Comparison of ENCODE assay signal across 20 cellular contexts in genomic region chr16:66649636-66650205, GRCh38. TPM values are rescaled to one million over a fixed set of nuclear protein-coding genes. Genes with fewer than 3 reads are reported as not detected.
DNase-seq lines count a peak whose midpoint lies in the region; ATAC-seq and TF ChIP-seq lines count a peak whose summit lies in the region.
"Had no signal": no experiment of that assay in that cellular context is flagged by ENCODE, and none has a peak within 500 bp of the region (broad histone marks: within the 10 kb centered on the region; RNA-seq: fewer than 3 reads in every experiment).

No MANE protein-coding gene starts in this region.

- no peak for ATAC-seq in IMR-90 (ENCODE audit: low read depth)
- no peak for ATAC-seq in T-helper 17 cell
- ATAC-seq in GM21576 (IDR thresholded peaks at IDR 0.05; ENCODE audit: unreplicated experiment), result no peak
- no peak for ATAC-seq in activated CD4-positive, alpha-beta T cell treated with anti-CD3 and anti-CD28 coated beads for 36 hours

- DNase-seq in IMR-90 (no peak), T-helper 17 cell (no peak), esophagus squamous epithelium (lab: John Stamatoyannopoulos, UW) (no peak), progenitor cell of endocrine pancreas (ENCODE audit: low spot score, unreplicated experiment) (no peak), mesothelial cell of epicardium (ENCODE audit: low spot score in 2 of 2, unreplicated experiment in 2 of 2) (no peak)
- DNase-seq in activated CD4-positive, alpha-beta T cell treated with anti-CD3 and anti-CD28 coated beads for 36 hours, result no peak
- DNase-seq: activated CD4-positive, alpha-beta T cell treated with anti-CD3 and anti-CD28 coated beads, Interleukin-2, amount 50 U/mL, for 1 hour; activated effector memory CD4-positive, alpha-beta T cell treated with anti-CD3 and anti-CD28 coated beads, Interleukin-2, amount 50 U/mL, for 16 hours; activated T-cell treated with anti-CD3 and anti-CD28 coated beads, Interleukin-2, amount 50 U/mL, for 24 hours; CD4-positive, alpha-beta T cell; effector CD8-positive, alpha-beta T cell; glutamatergic neuron; left ventricle myocardium inferior; NCI-H1048; NCI-H526 treated with DMSO at 0.1 percent for 48 hours; stimulated activated CD4-positive, alpha-beta T cell treated with anti-CD3 and anti-CD28 coated beads, Interleukin-15, amount 100 ng/mL, for 24 hours; stimulated activated CD4-positive, alpha-beta T cell treated with anti-CD3 and anti-CD28 coated beads, Interleukin-4, amount 100 ng/mL, for 4 hours; T-helper 9 cell had no signal

- H4K91ac ChIP-seq in IMR-90 (ENCODE audit: insufficient read depth, low read depth, low read length), result no peak overlapping the region

- dilution Hi-C loops in IMR-90 (cut with HindIII; ENCODE audit: low sequenced_read_pairs, unreplicated experiment), result no loop called here

- in situ Hi-C loops in IMR-90 (cut with MboI; ENCODE audit: low sequenced_read_pairs), result no loop called here

- peak overlapping the region; percentile 23 for H2AFZ ChIP-seq in IMR-90 (replicated peaks; ENCODE audit: low read length, poor library complexity)

- H3K4me3 ChIP-seq in IMR-90 (ENCODE audit: insufficient read depth, low read depth, low read length) (no peak overlapping the region), esophagus squamous epithelium (no peak overlapping the region)
- H3K4me3 ChIP-seq: left ventricle myocardium inferior had no signal

- H3K79me1 ChIP-seq in IMR-90 (ENCODE audit: low read depth in 1 of 2, low read length in 2 of 2), result peaks cover 9 to 19% of the 10 kb centered on the region in 2 experiments; a peak in 3 of 4 replicates

- 92% methylated on average over 2 of the region's 9 CpGs; no CpG with 5 or more reads in 1 of the 2 experiments for WGBS in IMR-90 (ENCODE audit: extremely low coverage in 2 of 2, insufficient read length in 1 of 2), 2 experiments
- WGBS in esophagus squamous epithelium, 2 donors, result 27 to 53% methylated on average over 3 to 9 of the region's 9 CpGs

- H3K23ac ChIP-seq in IMR-90 (ENCODE audit: low read depth, low read length), result no peak overlapping the region

- H2AK9ac ChIP-seq in IMR-90 (replicated peaks; ENCODE audit: low read depth, low read length, poor library complexity), result no peak overlapping the region

- H3K56ac ChIP-seq in IMR-90 (ENCODE audit: extremely low read depth, insufficient read depth, low read length), result no peak overlapping the region

- H3K27ac ChIP-seq in IMR-90 (ENCODE audit: insufficient read depth, low read length), result no peak overlapping the region
- H3K27ac ChIP-seq in esophagus squamous epithelium, result peak overlapping the region in 3 of 4 donors; percentile 39 to 62 (median 45)
- H3K27ac ChIP-seq: left ventricle myocardium inferior had no signal

- H3K36me3 ChIP-seq in IMR-90 (ENCODE audit: control insufficient read depth, insufficient read depth, low read length) (no peaks in the 10 kb centered on the region), esophagus squamous epithelium (no peaks in the 10 kb centered on the region)
- H3K36me3 ChIP-seq: left ventricle myocardium inferior had no signal

- H3K27ac Mint-ChIP-seq in T-helper 17 cell, result peak overlapping the region; percentile 24
- peak overlapping the region; percentile 9 for H3K27ac Mint-ChIP-seq in progenitor cell of endocrine pancreas
- H3K27ac Mint-ChIP-seq in mesothelial cell of epicardium, result no peak overlapping the region
- H3K27ac Mint-ChIP-seq in activated CD4-positive, alpha-beta T cell treated with anti-CD3 and anti-CD28 coated beads for 36 hours, result no peak overlapping the region
- H3K27ac Mint-ChIP-seq: activated naive CD8-positive, alpha-beta T cell; activated T-cell treated with anti-CD3 and anti-CD28 coated beads, Interleukin-2, amount 50 U/mL, for 24 hours; CD4-positive, alpha-beta T cell had no signal

- H3K9me3 Mint-ChIP-seq in progenitor cell of endocrine pancreas (ENCODE audit: low read depth) (no peaks in the 10 kb centered on the region), mesothelial cell of epicardium (no peaks in the 10 kb centered on the region)
- H3K9me3 Mint-ChIP-seq in activated CD4-positive, alpha-beta T cell treated with anti-CD3 and anti-CD28 coated beads for 36 hours (ENCODE audit: low read depth), result no peaks in the 10 kb centered on the region
- H3K9me3 Mint-ChIP-seq: activated T-cell treated with anti-CD3 and anti-CD28 coated beads, Interleukin-2, amount 50 U/mL, for 24 hours; CD4-positive, alpha-beta T cell had no signal

- H3K9me3 ChIP-seq in IMR-90 (ENCODE audit: control insufficient read depth, insufficient read depth, low read length) (no peaks in the 10 kb centered on the region), T-helper 17 cell (ENCODE audit: control insufficient read depth, low read length, poor library complexity, severe bottlenecking) (no peaks in the 10 kb centered on the region), esophagus squamous epithelium (no peaks in the 10 kb centered on the region)
- H3K9me3 ChIP-seq: left ventricle myocardium inferior had no signal

- H3K27me3 ChIP-seq in IMR-90 (ENCODE audit: control insufficient read depth, insufficient read depth, low read length), result no peaks in the 10 kb centered on the region
- H3K27me3 ChIP-seq in esophagus squamous epithelium, result no peaks in the 10 kb centered on the region

- H3K27me3 Mint-ChIP-seq in T-helper 17 cell, result peaks cover 13% of the 10 kb centered on the region
- H3K27me3 Mint-ChIP-seq in progenitor cell of endocrine pancreas, result no peaks in the 10 kb centered on the region
- H3K27me3 Mint-ChIP-seq in mesothelial cell of epicardium (ENCODE audit: low read depth), result no peaks in the 10 kb centered on the region
- H3K27me3 Mint-ChIP-seq in activated CD4-positive, alpha-beta T cell treated with anti-CD3 and anti-CD28 coated beads for 36 hours, result no peaks in the 10 kb centered on the region
- H3K27me3 Mint-ChIP-seq: activated naive CD8-positive, alpha-beta T cell; CD4-positive, alpha-beta T cell had no signal

- TF ChIP-seq CTCF in IMR-90 (conservative IDR thresholded peaks at IDR 0.05; ENCODE audit: low read depth, low read length) (no peak), esophagus squamous epithelium (IDR thresholded peaks at IDR 0.05) (no peak), progenitor cell of endocrine pancreas (IDR thresholded peaks at IDR 0.05; ENCODE audit: unreplicated experiment) (no peak), mesothelial cell of epicardium (IDR thresholded peaks at IDR 0.05; ENCODE audit: unreplicated experiment) (no peak)

- POLR2A ChIA-PET in IMR-90 (lab: Charles Lee; ENCODE audit: unreplicated experiment), result no interaction called here
- POLR2A ChIA-PET in activated CD4-positive, alpha-beta T cell treated with anti-CD3 and anti-CD28 coated beads for 36 hours (lab: Charles Lee), result no interaction called here

- no TSS peak for BruUV-seq in IMR-90 (replicated peaks; lab: Mats Ljungman, UMichigan)

- intact Hi-C loops in IMR-90 (cut with micrococcal nuclease) (no loop called here), esophagus squamous epithelium (cut with DNase I) (no loop called here)
- intact Hi-C loops in activated CD4-positive, alpha-beta T cell treated with anti-CD3 and anti-CD28 coated beads for 36 hours (cut with DNase I, micrococcal nuclease), result loop anchor here (2.0 to 5.0 kb wide), 2 partner anchors 41 to 242 kb away; no protein-coding TSS in a partner anchor

- H4K8ac ChIP-seq in IMR-90 (ENCODE audit: low read depth in 2 of 2, low read length in 2 of 2), result no peak overlapping the region

- H3K9me1 ChIP-seq in IMR-90 (ENCODE audit: insufficient read depth, low read length), result peaks cover 12% of the 10 kb centered on the region; the same call in 1 of the 2 replicates

- H3K14ac ChIP-seq in IMR-90 (replicated peaks; ENCODE audit: low read depth, low read length), result no peak overlapping the region

- H3K4ac ChIP-seq in IMR-90 (ENCODE audit: low read depth, low read length), result no peak overlapping the region; the same call in 1 of the 2 replicates

- H3K4me3 Mint-ChIP-seq in T-helper 17 cell (no peak overlapping the region), progenitor cell of endocrine pancreas (ENCODE audit: low read depth) (no peak overlapping the region), mesothelial cell of epicardium (no peak overlapping the region)
- H3K4me3 Mint-ChIP-seq in activated CD4-positive, alpha-beta T cell treated with anti-CD3 and anti-CD28 coated beads for 36 hours, result no peak overlapping the region
- H3K4me3 Mint-ChIP-seq: activated naive CD8-positive, alpha-beta T cell; activated T-cell treated with anti-CD3 and anti-CD28 coated beads, Interleukin-2, amount 50 U/mL, for 24 hours; CD4-positive, alpha-beta T cell had no signal

- CTCF ChIA-PET in IMR-90 (lab: Yijun Ruan, JAX), result interaction anchor here (1.7 kb wide), 4 partner anchors 10 to 47 kb away, joined by 6 to 18 read pairs (median 12); partner anchors contain the start of gene CMTM4
- CTCF ChIA-PET in activated CD4-positive, alpha-beta T cell treated with anti-CD3 and anti-CD28 coated beads for 36 hours (lab: Charles Lee), result interaction anchor here (0.8 to 2.6 kb wide), 6 partner anchors 9 to 102 kb away, joined by 3 to 25 read pairs (median 11); partner anchors contain the start of gene DYNC1LI2

- no peak overlapping the region for H2BK120ac ChIP-seq in IMR-90 (ENCODE audit: low read depth, low read length)

- TF ChIP-seq POLR2A in IMR-90 (IDR thresholded peaks at IDR 0.05; ENCODE audit: low read depth, low read length) (no peak), esophagus squamous epithelium (IDR thresholded peaks at IDR 0.05) (no peak)

- H3K4me1 ChIP-seq in IMR-90 (ENCODE audit: control insufficient read depth, insufficient read depth, low read length) (peaks cover 3% of the 10 kb centered on the region; the same call in 1 of the 2 replicates), esophagus squamous epithelium (peaks cover 7 to 61% (median 13%) of the 10 kb centered on the region in 3 donors)

- no peak overlapping the region for H2AK5ac ChIP-seq in IMR-90 (ENCODE audit: low read depth, low read length)

- H3K9ac ChIP-seq in IMR-90 (ENCODE audit: low read depth, low read length), result no peak overlapping the region

- H3K4me2 ChIP-seq in IMR-90 (ENCODE audit: low read depth, low read length), result no peak overlapping the region

- no peak overlapping the region for H4K5ac ChIP-seq in IMR-90 (ENCODE audit: low read depth, low read length)

- no peak for TF ChIP-seq RAD21 in IMR-90 (IDR thresholded peaks at IDR 0.05; ENCODE audit: low read length)

- no peaks in the 10 kb centered on the region for H4K20me1 ChIP-seq in IMR-90 (ENCODE audit: insufficient read depth, low read length)

- no peak overlapping the region for H2BK15ac ChIP-seq in IMR-90 (ENCODE audit: low read depth, low read length)

- H2BK5ac ChIP-seq in IMR-90 (ENCODE audit: low read depth, low read length, poor library complexity, severe bottlenecking), result no peak overlapping the region

- H3K36me3 Mint-ChIP-seq in T-helper 17 cell (ENCODE audit: low read depth), result peaks cover 5% of the 10 kb centered on the region
- H3K36me3 Mint-ChIP-seq in progenitor cell of endocrine pancreas (ENCODE audit: insufficient read depth), result no peaks in the 10 kb centered on the region
- H3K36me3 Mint-ChIP-seq in mesothelial cell of epicardium, result no peaks in the 10 kb centered on the region
- no peaks in the 10 kb centered on the region for H3K36me3 Mint-ChIP-seq in activated CD4-positive, alpha-beta T cell treated with anti-CD3 and anti-CD28 coated beads for 36 hours (ENCODE audit: low read depth)
- H3K36me3 Mint-ChIP-seq: activated naive CD8-positive, alpha-beta T cell had no signal

- no peak overlapping the region for H3K18ac ChIP-seq in IMR-90 (ENCODE audit: low read depth, low read length)

- no peak overlapping the region for H2BK20ac ChIP-seq in IMR-90 (ENCODE audit: low read depth, low read length)

- H3K4me1 Mint-ChIP-seq in T-helper 17 cell, result peaks cover 9% of the 10 kb centered on the region
- H3K4me1 Mint-ChIP-seq in progenitor cell of endocrine pancreas (ENCODE audit: low read depth), result peaks cover 19% of the 10 kb centered on the region
- H3K4me1 Mint-ChIP-seq in mesothelial cell of epicardium, result peaks cover 10% of the 10 kb centered on the region
- peaks cover 10% of the 10 kb centered on the region for H3K4me1 Mint-ChIP-seq in activated CD4-positive, alpha-beta T cell treated with anti-CD3 and anti-CD28 coated beads for 36 hours

RNA-seq across cellular contexts. Expression of gene CMTM3, which starts 45.2 kb away (rescaled TPM):
- 4.5 and 4.7 TPM in 2 replicates for total RNA-seq in IMR-90 (2012; rRNA removed)
- polyA plus RNA-seq in IMR-90 (2012; rRNA removed), result 34.6 and 35.5 TPM in 2 replicates
- 14.5 and 50.4 TPM in 2 replicates for polyA plus RNA-seq in IMR-90 (2012; cell fraction: cytosol; rRNA removed)
- polyA plus RNA-seq in IMR-90 (2012; cell fraction: nucleus; rRNA removed; ENCODE audit: low replicate concordance), result 32.0 and 33.9 TPM in 2 replicates
- total RNA-seq in T-helper 17 cell, result 10 to 100 TPM; 60.5 to 74.6 TPM
- 10 to 100 TPM in 2 of 4 donors, 1 to 10 TPM in 2; 4.0 to 19.6 (median 8.9) TPM for total RNA-seq in esophagus squamous epithelium
- 48.2 and 51.5 TPM in 2 replicates for total RNA-seq in progenitor cell of endocrine pancreas
- 56.9 to 60.7 TPM (median 59.3 TPM) in 3 replicates for total RNA-seq in mesothelial cell of epicardium
- 10 to 100 TPM; 53.7 to 59.7 TPM for total RNA-seq in activated CD4-positive, alpha-beta T cell treated with anti-CD3 and anti-CD28 coated beads for 36 hours

RNA-seq across cellular contexts. Expression of gene CMTM4, which starts 46.8 kb away (rescaled TPM):
- total RNA-seq in IMR-90 (2012; rRNA removed), result 14.5 and 15.8 TPM in 2 replicates
- 8.3 and 9.0 TPM in 2 replicates for polyA plus RNA-seq in IMR-90 (2012; rRNA removed)
- polyA plus RNA-seq in IMR-90 (2012; cell fraction: cytosol; rRNA removed), result 6.4 and 6.6 TPM in 2 replicates
- polyA plus RNA-seq in IMR-90 (2012; cell fraction: nucleus; rRNA removed; ENCODE audit: low replicate concordance), result 9.1 and 16.7 TPM in 2 replicates
- total RNA-seq in T-helper 17 cell, result 1 to 10 TPM; 1.1 to 1.5 TPM
- total RNA-seq in esophagus squamous epithelium, result 10 to 100 TPM; 13.7 to 24.0 (median 15.8) TPM
- 80.9 and 82.3 TPM in 2 replicates for total RNA-seq in progenitor cell of endocrine pancreas
- 60.1 to 63.4 TPM (median 60.8 TPM) in 3 replicates for total RNA-seq in mesothelial cell of epicardium
- total RNA-seq in activated CD4-positive, alpha-beta T cell treated with anti-CD3 and anti-CD28 coated beads for 36 hours, result 1 to 10 TPM; 3.3 to 4.5 TPM

Comparison
In these comparisons a context has a peak if more than half of its experiments do, and no peak if none do; other contexts are left out.
1. H3K27ac Mint-ChIP-seq: peak in T-helper 17 cell (single experiment) and progenitor cell of endocrine pancreas (single experiment); none in mesothelial cell of epicardium (single experiment) and activated CD4-positive, alpha-beta T cell treated with anti-CD3 and anti-CD28 coated beads for 36 hours (single experiment).
2. intact Hi-C loops: an anchor here in activated CD4-positive, alpha-beta T cell treated with anti-CD3 and anti-CD28 coated beads for 36 hours (2.0 to 5.0 kb wide); none called in IMR-90 and esophagus squamous epithelium.